In genomic region chr17:60134396-60135159, GRCh38 we compare ENCODE assay signal across 8 cellular contexts. TPM values are rescaled to one million over a fixed set of nuclear protein-coding genes. Genes with fewer than 3 reads are reported as not detected.
DNase-seq lines count a peak whose midpoint lies in the region; ATAC-seq and TF ChIP-seq lines count a peak whose summit lies in the region.

No MANE protein-coding gene starts in this region.

- H3K27ac Mint-ChIP-seq in memory B cell = peak overlapping the region; percentile 77

- intact Hi-C loops in transverse colon (cut with DNase I; ENCODE audit: low total_unique reads) = no loop called here

- POLR2A ChIA-PET in AG04449 (lab: Yijun Ruan, JAX) = interaction anchor here (0.5 kb wide), 1 partner anchor 249 kb away, joined by 3 read pairs; no protein-coding TSS in a partner anchor

- ATAC-seq in GM21381 (IDR thresholded peaks at IDR 0.05; ENCODE audit: unreplicated experiment) (peak; percentile 13), RWPE2 (ENCODE audit: low read depth) (peak; percentile 18), memory B cell (ENCODE audit: low read depth) (no peak), HG03521 (IDR thresholded peaks at IDR 0.05; ENCODE audit: unreplicated experiment) (no peak)

- H3K4me1 ChIP-seq in RWPE2 (ENCODE audit: insufficient read depth, poor library complexity, severe bottlenecking) = no peaks in the 10 kb centered on the region
- peaks cover 5 to 23% (median 15%) of the 10 kb centered on the region in 4 donors for H3K4me1 ChIP-seq in transverse colon

- CTCF ChIA-PET in AG04449 (lab: Yijun Ruan, JAX) = interaction anchor here (1.7 kb wide), 1 partner anchor 9 kb away, joined by 4 read pairs; no protein-coding TSS in a partner anchor

- peak overlapping the region; percentile 17 for H3K27ac ChIP-seq in RWPE2 (ENCODE audit: poor library complexity, severe bottlenecking)
- peak overlapping the region; percentile 71 to 84 (median 76) for H3K27ac ChIP-seq in transverse colon

- peak overlapping the region; percentile 90 for H3K4me3 Mint-ChIP-seq in memory B cell

- TF ChIP-seq EP300 in transverse colon (IDR thresholded peaks at IDR 0.05; ENCODE audit: low read depth) = no peak

- peaks cover 29% of the 10 kb centered on the region for H3K4me1 Mint-ChIP-seq in memory B cell

- in situ Hi-C loops in transverse colon (cut with MboI; ENCODE audit: low pct_ligation_motif_present in 1 of 4, low pct_unique_long_range_greater_than_20kb in 1 of 4, low sequenced_read_pairs in 3 of 4) = loop anchor here in 3 of 4 donors (25.0 kb wide), 2 partner anchors 278 to 303 kb away; partner anchors contain the start of gene CHCT1 (in 1 of the 3)

- no peak for TF ChIP-seq POLR2A in transverse colon (IDR thresholded peaks at IDR 0.05)

- no peaks in the 10 kb centered on the region for H3K27me3 Mint-ChIP-seq in memory B cell

- 8 to 11% methylated on average over 6 to 16 of the region's 16 CpGs for WGBS in transverse colon (ENCODE audit: low coverage in 1 of 2), 2 donors

- no peaks in the 10 kb centered on the region for H3K9me3 ChIP-seq in RWPE2 (ENCODE audit: severe bottlenecking)
- H3K9me3 ChIP-seq in transverse colon = no peaks in the 10 kb centered on the region

- peaks cover 5% of the 10 kb centered on the region for H3K36me3 Mint-ChIP-seq in memory B cell

- TF ChIP-seq CTCF in AG04449 (IDR thresholded peaks at IDR 0.05; ENCODE audit: insufficient read depth, low read length, missing control alignments) = no peak
- TF ChIP-seq CTCF in RWPE2 (IDR thresholded peaks at IDR 0.05; ENCODE audit: poor library complexity, severe bottlenecking) = no peak
- no peak for TF ChIP-seq CTCF in transverse colon (IDR thresholded peaks at IDR 0.05)

- peak overlapping the region; percentile 90 for H3K4me3 ChIP-seq in AG04449 (ENCODE audit: low read depth, low read length)
- H3K4me3 ChIP-seq in RWPE2 (ENCODE audit: severe bottlenecking) = peak overlapping the region; percentile 82
- peak overlapping the region; percentile 32 to 73 (median 65) for H3K4me3 ChIP-seq in transverse colon

- peaks cover 2% of the 10 kb centered on the region for H3K9me3 Mint-ChIP-seq in memory B cell

- H3K36me3 ChIP-seq in RWPE2 (ENCODE audit: low read depth) (peaks cover 16% of the 10 kb centered on the region), transverse colon (no peaks in the 10 kb centered on the region)

- DNase-seq in AG04449 (ENCODE audit: low read depth, low spot score) (no peak), RWPE2 (ENCODE audit: low spot score) (peak; percentile 21), dermis blood vessel endothelial cell (peak; percentile 89), memory B cell (ENCODE audit: low spot score in 2 of 2) (no peak), transverse colon (no peak), medulla oblongata (ENCODE audit: extremely low spot score) (no peak)

- H3K27me3 ChIP-seq in RWPE2 (ENCODE audit: insufficient read depth, poor library complexity, severe bottlenecking) = peaks cover 15% of the 10 kb centered on the region
- peaks cover 20% of the 10 kb centered on the region for H3K27me3 ChIP-seq in transverse colon

RNA-seq across cellular contexts. Expression of gene CA4, which starts 15.2 kb away (rescaled TPM):
- total RNA-seq in dermis blood vessel endothelial cell (3.2 and 4.0 TPM in 2 replicates), transverse colon (100 to 1,000 TPM in 3 of 4 donors, 10 to 100 TPM in 1; 15.7 to 359 (median 246) TPM)

RNA-seq across cellular contexts. Expression of gene HEATR6, which starts 55.9 kb away (rescaled TPM):
- total RNA-seq in dermis blood vessel endothelial cell (12.5 and 13.8 TPM in 2 replicates), transverse colon (10 to 100 TPM in 2 of 4 donors, 1 to 10 TPM in 2; 2.6 to 11.3 (median 8.1) TPM)

Comparison
In these comparisons a context has a peak if more than half of its experiments do, and no peak if none do; other contexts are left out.
1. DNase-seq: peak in RWPE2 (single experiment) and dermis blood vessel endothelial cell (single experiment); none in AG04449 (single experiment), memory B cell (0 of 2), transverse colon (single experiment) and medulla oblongata (single experiment).
2. ATAC-seq: peak in GM21381 (single experiment) and RWPE2 (single experiment); none in memory B cell (single experiment) and HG03521 (single experiment).
3. Peak in every context shown above with its lines, with median percentiles within 50 percentile points of each other: H3K4me3 ChIP-seq.